In genomic region chr1:161013591-161014513, GRCh38 we compare ENCODE assay signal across 8 cellular contexts. TPM values are rescaled to one million over a fixed set of nuclear protein-coding genes. Genes with fewer than 3 reads are reported as not detected.
DNase-seq lines count a peak whose midpoint lies in the region; ATAC-seq and TF ChIP-seq lines count a peak whose summit lies in the region.

No MANE protein-coding gene starts in this region.

- H3K27me3 Mint-ChIP-seq in activated T-helper 2 cell treated with anti-CD3 and anti-CD28 coated beads, Interferon-gamma antibody, Interleukin-2, Interleukin-4, amounts not matched to agents 10 μg/mL and 5 μg/mL and 100 μg/mL, durations not matched to agents 14 hours and 24 hours and 36 hours (ENCODE audit: low read depth): no peaks in the 10 kb centered on the region

- no peak overlapping the region for H2AFZ ChIP-seq in PC-3 (ENCODE audit: low read length)

- TF ChIP-seq CTCF in PC-3 (conservative IDR thresholded peaks at IDR 0.05; ENCODE audit: low read depth, low read length) (no peak), upper lobe of left lung (IDR thresholded peaks at IDR 0.05) (no peak), WERI-Rb-1 (IDR thresholded peaks at IDR 0.05; ENCODE audit: low read depth, low read length) (no peak)

- intact Hi-C loops in PC-3 (cut with micrococcal nuclease): no loop called here
- intact Hi-C loops in activated T-helper 2 cell treated with anti-CD3 and anti-CD28 coated beads, Interferon-gamma antibody, Interleukin-2, Interleukin-4, amounts not matched to agents 10 μg/mL and 5 μg/mL and 100 μg/mL, durations not matched to agents 14 hours and 24 hours and 36 hours (cut with micrococcal nuclease): loop anchor here (1.0 to 5.0 kb wide), 5 partner anchors 7 to 118 kb away; partner anchors contain the start of genes DEDD, F11R, NIT1 and PFDN2

- ATAC-seq in GM18873 (IDR thresholded peaks at IDR 0.05; ENCODE audit: low FRiP score, unreplicated experiment) (peak; percentile 88), HG03066 (IDR thresholded peaks at IDR 0.05; ENCODE audit: low read depth, unreplicated experiment) (peak; percentile 93), PC-3 (peak; percentile 70), upper lobe of left lung (ENCODE audit: low FRiP score in 2 of 2) (peak; percentile 93 to 94)

- no peaks in the 10 kb centered on the region for H3K9me3 Mint-ChIP-seq in activated T-helper 2 cell treated with anti-CD3 and anti-CD28 coated beads, Interferon-gamma antibody, Interleukin-2, Interleukin-4, amounts not matched to agents 10 μg/mL and 5 μg/mL and 100 μg/mL, durations not matched to agents 14 hours and 24 hours and 36 hours

- 4 to 14% methylated on average over 15 of the region's 15 CpGs for WGBS in upper lobe of left lung, 2 donors

- no peaks in the 10 kb centered on the region for H3K36me3 Mint-ChIP-seq in activated T-helper 2 cell treated with anti-CD3 and anti-CD28 coated beads, Interferon-gamma antibody, Interleukin-2, Interleukin-4, amounts not matched to agents 10 μg/mL and 5 μg/mL and 100 μg/mL, durations not matched to agents 14 hours and 24 hours and 36 hours (ENCODE audit: low read depth)

- TF ChIP-seq EP300 in upper lobe of left lung (IDR thresholded peaks at IDR 0.05): peak; percentile 92 to 98 (median 96)

- H3K9me2 ChIP-seq in PC-3 (replicated peaks; ENCODE audit: low read length): no peaks in the 10 kb centered on the region

- no peaks in the 10 kb centered on the region for H3K9me3 ChIP-seq in PC-3 (ENCODE audit: low read length)
- H3K9me3 ChIP-seq in upper lobe of left lung: no peaks in the 10 kb centered on the region
- no peaks in the 10 kb centered on the region for H3K9me3 ChIP-seq in WERI-Rb-1 (ENCODE audit: severe bottlenecking)

- peak overlapping the region; percentile 96 for H3K27ac Mint-ChIP-seq in activated T-helper 2 cell treated with anti-CD3 and anti-CD28 coated beads, Interferon-gamma antibody, Interleukin-2, Interleukin-4, amounts not matched to agents 10 μg/mL and 5 μg/mL and 100 μg/mL, durations not matched to agents 14 hours and 24 hours and 36 hours

- H4K20me1 ChIP-seq in PC-3 (ENCODE audit: low read length): peaks cover 40% of the 10 kb centered on the region

- BruUV-seq in PC-3 (replicated peaks; lab: Mats Ljungman, UMichigan): no TSS peak

- H3K4me1 ChIP-seq in PC-3 (ENCODE audit: insufficient read depth, low read length): peaks cover 38% of the 10 kb centered on the region
- H3K4me1 ChIP-seq in upper lobe of left lung: peaks cover 73 to 94% (median 76%) of the 10 kb centered on the region in 4 donors

- peak overlapping the region; percentile 69 for H3K27ac ChIP-seq in PC-3 (ENCODE audit: low read length)
- H3K27ac ChIP-seq in upper lobe of left lung: peak overlapping the region; percentile 91 to 96 (median 92)
- H3K27ac ChIP-seq in WERI-Rb-1: no peak overlapping the region

- POLR2A ChIA-PET in PC-3 (lab: Charles Lee; ENCODE audit: unreplicated experiment): no interaction called here

- H3K4me2 ChIP-seq in PC-3 (ENCODE audit: low read length): peak overlapping the region; percentile 71

- H3K4me1 Mint-ChIP-seq in activated T-helper 2 cell treated with anti-CD3 and anti-CD28 coated beads, Interferon-gamma antibody, Interleukin-2, Interleukin-4, amounts not matched to agents 10 μg/mL and 5 μg/mL and 100 μg/mL, durations not matched to agents 14 hours and 24 hours and 36 hours (ENCODE audit: low read depth): peaks cover 38% of the 10 kb centered on the region

- H3K27me3 ChIP-seq in PC-3 (ENCODE audit: low read length) (no peaks in the 10 kb centered on the region), upper lobe of left lung (no peaks in the 10 kb centered on the region), WERI-Rb-1 (ENCODE audit: insufficient read depth, low read depth, severe bottlenecking) (no peaks in the 10 kb centered on the region)

- H3K9ac ChIP-seq in PC-3 (ENCODE audit: low read length): no peak overlapping the region

- H3K4me3 ChIP-seq in PC-3 (ENCODE audit: low read length) (peak overlapping the region; percentile 33), upper lobe of left lung (peak overlapping the region in 3 of 4 donors; percentile 20 to 40 (median 22)), WERI-Rb-1 (ENCODE audit: low read depth, low read length) (no peak overlapping the region)

- CTCF ChIA-PET in PC-3 (lab: Charles Lee): no interaction called here

- peak in 1 of 4 donors; percentile 79 for TF ChIP-seq POLR2A in upper lobe of left lung (IDR thresholded peaks at IDR 0.05)

- peaks cover 90% of the 10 kb centered on the region for H3K79me2 ChIP-seq in PC-3 (ENCODE audit: low read length)

- DNase-seq in PC-3: peak; percentile 65
- peak; percentile 62 for DNase-seq in activated T-helper 2 cell treated with anti-CD3 and anti-CD28 coated beads, Interferon-gamma antibody, Interleukin-2, Interleukin-4, amounts not matched to agents 10 μg/mL and 5 μg/mL and 100 μg/mL, durations not matched to agents 14 hours and 24 hours and 36 hours (ENCODE audit: low spot score)
- peak; percentile 98 for DNase-seq in glomerular endothelial cell (ENCODE audit: extremely low read depth, low read depth, low spot score)
- DNase-seq in pons (ENCODE audit: low spot score): peak; percentile 79
- DNase-seq in upper lobe of left lung: peak in 1 of 2 donors; percentile 98
- DNase-seq in WERI-Rb-1: no peak

- H3K4me3 Mint-ChIP-seq in activated T-helper 2 cell treated with anti-CD3 and anti-CD28 coated beads, Interferon-gamma antibody, Interleukin-2, Interleukin-4, amounts not matched to agents 10 μg/mL and 5 μg/mL and 100 μg/mL, durations not matched to agents 14 hours and 24 hours and 36 hours (ENCODE audit: low read depth): peak overlapping the region; percentile 74

- no peaks in the 10 kb centered on the region for H3F3A ChIP-seq in PC-3 (ENCODE audit: low read length, unreplicated experiment)

- no peaks in the 10 kb centered on the region; the same call in 1 of the 2 replicates for H3K36me3 ChIP-seq in PC-3 (ENCODE audit: low read depth, low read length)
- no peaks in the 10 kb centered on the region for H3K36me3 ChIP-seq in upper lobe of left lung
- peaks cover 24% of the 10 kb centered on the region for H3K36me3 ChIP-seq in WERI-Rb-1

RNA-seq across cellular contexts. Expression of gene F11R, which starts 7.1 kb away (rescaled TPM):
- total RNA-seq in PC-3 (2014; rRNA removed) (69.2 and 81.5 TPM in 2 replicates), glomerular endothelial cell (133 and 134 TPM in 2 replicates), upper lobe of left lung (100 to 1,000 TPM in 5 of 6 donors, 10 to 100 TPM in 1; 99.0 to 209 (median 172) TPM)
- 15.4 and 15.5 TPM in 2 replicates for total RNA-seq in activated T-helper 2 cell treated with anti-CD3 and anti-CD28 coated beads, Interferon-gamma antibody, Interleukin-2, Interleukin-4, amounts not matched to agents 10 μg/mL and 5 μg/mL and 100 μg/mL, durations not matched to agents 14 hours and 24 hours and 36 hours

RNA-seq across cellular contexts. Expression of gene TSTD1, which starts 24.9 kb away (rescaled TPM):
- total RNA-seq in PC-3 (2014; rRNA removed) (10.2 and 16.5 TPM in 2 replicates), glomerular endothelial cell (0.82 and 7.1 TPM in 2 replicates), upper lobe of left lung (100 to 1,000 TPM in 4 of 6 donors, 10 to 100 TPM in 2; 56.2 to 170 (median 113) TPM)
- 49.0 and 49.1 TPM in 2 replicates for total RNA-seq in activated T-helper 2 cell treated with anti-CD3 and anti-CD28 coated beads, Interferon-gamma antibody, Interleukin-2, Interleukin-4, amounts not matched to agents 10 μg/mL and 5 μg/mL and 100 μg/mL, durations not matched to agents 14 hours and 24 hours and 36 hours

RNA-seq across cellular contexts. Expression of gene USF1, which starts 31.9 kb away (rescaled TPM):
- 111 and 113 TPM in 2 replicates for total RNA-seq in PC-3 (2014; rRNA removed)
- total RNA-seq in activated T-helper 2 cell treated with anti-CD3 and anti-CD28 coated beads, Interferon-gamma antibody, Interleukin-2, Interleukin-4, amounts not matched to agents 10 μg/mL and 5 μg/mL and 100 μg/mL, durations not matched to agents 14 hours and 24 hours and 36 hours: 49.1 and 53.2 TPM in 2 replicates
- total RNA-seq in glomerular endothelial cell: 56.8 and 68.4 TPM in 2 replicates
- total RNA-seq in upper lobe of left lung: 100 to 1,000 TPM in 1 of 6 donors, 10 to 100 TPM in 5; 78.2 to 151 (median 84.2) TPM

RNA-seq across cellular contexts. Expression of gene ARHGAP30, which starts 55.8 kb away (rescaled TPM):
- 0.12 and 0.55 TPM in 2 replicates for total RNA-seq in PC-3 (2014; rRNA removed)
- 161 and 170 TPM in 2 replicates for total RNA-seq in activated T-helper 2 cell treated with anti-CD3 and anti-CD28 coated beads, Interferon-gamma antibody, Interleukin-2, Interleukin-4, amounts not matched to agents 10 μg/mL and 5 μg/mL and 100 μg/mL, durations not matched to agents 14 hours and 24 hours and 36 hours
- not detected in 2 replicates for total RNA-seq in glomerular endothelial cell
- 10 to 100 TPM; 26.8 to 69.9 (median 51.2) TPM for total RNA-seq in upper lobe of left lung

RNA-seq across cellular contexts. Expression of gene ITLN2, which starts 59.2 kb away (rescaled TPM):
- total RNA-seq in PC-3 (2014; rRNA removed) (not detected in 2 replicates), glomerular endothelial cell (not detected in 2 replicates), upper lobe of left lung (10 to 100 TPM; 21.4 to 63.8 (median 38.8) TPM)
- total RNA-seq in activated T-helper 2 cell treated with anti-CD3 and anti-CD28 coated beads, Interferon-gamma antibody, Interleukin-2, Interleukin-4, amounts not matched to agents 10 μg/mL and 5 μg/mL and 100 μg/mL, durations not matched to agents 14 hours and 24 hours and 36 hours: not detected in 2 replicates
